Comparison of ENCODE assay signal across 1 cellular context in genomic region chr7:12422449-12423320, GRCh38.
TF ChIP-seq lines count a peak whose summit lies in the region.

No MANE protein-coding gene starts in this region.

TF ChIP-seq in H1, 55 proteins besides CTCF, POLR2A, EP300 and RAD21:
- no peak for TF ChIP-seq EZH2 (IDR thresholded peaks at IDR 0.05; ENCODE audit: low read depth, low read length, severe bottlenecking)
- 0 out of 2 replicates have a peak, but pooled peaks have one; percentile 19 for TF ChIP-seq E2F6 (IDR thresholded peaks at IDR 0.05)
